ENCODE assay signal across 1 cellular context in the genomic region with DNA sequence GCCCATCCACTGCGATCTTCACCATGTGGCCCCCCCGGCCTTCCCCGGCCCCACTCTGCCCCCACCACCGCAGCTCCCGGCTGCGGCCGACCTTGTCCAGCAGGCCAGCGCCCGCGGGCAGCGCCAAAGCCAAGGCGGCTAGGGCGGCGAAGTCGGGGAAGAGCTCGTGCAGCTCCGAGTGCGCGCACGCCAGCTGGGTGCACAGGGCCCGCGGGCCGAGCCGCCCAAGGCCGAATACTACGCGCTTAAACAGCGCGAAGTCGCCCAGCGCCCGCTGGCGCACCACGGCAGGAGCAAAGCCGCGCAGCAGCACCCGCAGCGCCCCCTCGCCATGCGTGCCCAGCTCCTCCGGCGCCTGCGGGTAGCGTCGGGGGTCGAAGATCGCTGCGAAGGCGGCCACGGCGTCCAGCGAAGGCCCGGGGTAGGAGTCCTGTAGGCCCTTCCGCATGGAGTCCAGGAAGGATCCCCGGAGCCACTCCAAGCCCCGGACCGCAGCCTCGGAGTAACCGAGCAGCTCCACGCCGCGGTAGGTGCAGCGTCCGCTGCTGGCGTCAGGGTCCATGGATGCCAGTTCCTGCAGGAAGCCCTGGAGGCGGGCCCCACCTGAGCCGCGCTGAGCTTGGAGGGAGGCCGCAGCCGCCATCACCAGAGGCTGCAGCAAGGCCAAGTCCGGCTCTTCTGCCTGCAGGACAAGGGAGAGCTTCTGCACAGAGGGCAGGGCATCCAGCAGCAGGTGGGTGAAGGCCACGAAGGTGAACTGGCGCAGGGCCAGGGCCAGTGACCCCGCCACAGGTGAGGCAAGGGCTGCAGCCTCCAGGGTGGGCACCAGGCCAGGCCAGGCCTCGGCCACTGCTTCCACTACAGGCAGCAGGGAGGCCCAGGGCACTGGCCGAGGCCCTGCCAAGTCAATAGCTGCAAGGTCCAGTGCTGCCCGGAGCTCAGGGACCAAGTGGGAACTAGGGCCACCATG.
TF ChIP-seq lines count a peak whose summit lies in the region.

No MANE protein-coding gene starts in this region.

TF ChIP-seq in HepG2, 621 proteins besides CTCF, POLR2A, EP300 and RAD21:
- TF ChIP-seq ZIK1 (CRISPR knock-in tag; IDR thresholded peaks at IDR 0.05; ENCODE audit: borderline replicate concordance, low read depth), result no peak
- TF ChIP-seq, protein P1, sequence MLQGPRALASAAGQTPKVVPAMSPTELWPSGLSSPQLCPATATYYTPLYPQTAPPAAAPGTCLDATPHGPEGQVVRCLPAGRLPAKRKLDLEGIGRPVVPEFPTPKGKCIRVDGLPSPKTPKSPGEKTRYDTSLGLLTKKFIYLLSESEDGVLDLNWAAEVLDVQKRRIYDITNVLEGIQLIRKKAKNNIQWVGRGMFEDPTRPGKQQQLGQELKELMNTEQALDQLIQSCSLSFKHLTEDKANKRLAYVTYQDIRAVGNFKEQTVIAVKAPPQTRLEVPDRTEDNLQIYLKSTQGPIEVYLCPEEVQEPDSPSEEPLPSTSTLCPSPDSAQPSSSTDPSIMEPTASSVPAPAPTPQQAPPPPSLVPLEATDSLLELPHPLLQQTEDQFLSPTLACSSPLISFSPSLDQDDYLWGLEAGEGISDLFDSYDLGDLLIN (CRISPR knock-in tag; IDR thresholded peaks at IDR 0.05; ENCODE audit: borderline replicate concordance), result no peak
- no peak for TF ChIP-seq RELA (CRISPR knock-in tag; IDR thresholded peaks at IDR 0.05)
- TF ChIP-seq GTF2F1 (IDR thresholded peaks at IDR 0.05; ENCODE audit: low read length), result no peak
- no peak for TF ChIP-seq BHLHE40 (IDR thresholded peaks at IDR 0.05; ENCODE audit: low read length)
- no peak for TF ChIP-seq IKZF1 (IDR thresholded peaks at IDR 0.05)
- TF ChIP-seq ZNF780A (CRISPR knock-in tag; IDR thresholded peaks at IDR 0.05), result no peak
- no peak for TF ChIP-seq E2F5 (CRISPR knock-in tag; conservative IDR thresholded peaks at IDR 0.05)
- no peak for TF ChIP-seq CENPX (CRISPR knock-in tag; IDR thresholded peaks at IDR 0.05)
